In the genomic region with DNA sequence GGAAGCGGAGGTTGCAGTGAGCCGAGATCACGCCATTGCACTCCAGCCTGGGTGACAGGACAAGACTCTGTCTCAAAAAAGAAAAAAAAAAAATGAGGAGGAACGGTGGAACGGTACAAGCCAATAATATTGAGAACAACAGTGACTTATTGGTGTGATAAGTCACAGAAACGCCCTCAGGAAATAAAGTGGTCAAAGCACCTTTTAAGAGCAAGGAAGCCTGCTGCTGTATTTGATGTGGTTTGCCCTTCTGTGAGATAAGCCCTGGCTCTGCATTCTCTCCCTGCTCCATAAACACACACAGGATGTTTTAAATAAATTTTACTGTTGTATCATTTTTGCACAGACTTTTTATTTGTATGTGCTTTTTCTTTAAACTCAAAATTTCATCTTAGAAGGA, we compare ENCODE assay signal across 20 cellular contexts.
A peak's percentile ranks its signal among the peaks of the same experiment; 100 is the strongest.
DNase-seq lines count a peak whose midpoint lies in the region; ATAC-seq and TF ChIP-seq lines count a peak whose summit lies in the region.
"Had no signal": no experiment of that assay in that cellular context is flagged by ENCODE, and none has a peak within 500 bp of the region (broad histone marks: within the 10 kb centered on the region; RNA-seq: fewer than 3 reads in every experiment).

No MANE protein-coding gene starts in this region.

- POLR2A ChIA-PET in activated CD4-positive, alpha-beta memory T cell treated with anti-CD3 and anti-CD28 coated beads for 36 hours (lab: Charles Lee) = no interaction called here

- intact Hi-C loops in activated CD4-positive, alpha-beta memory T cell treated with anti-CD3 and anti-CD28 coated beads for 36 hours (cut with micrococcal nuclease) = no loop called here
- intact Hi-C loops in natural killer cell (cut with micrococcal nuclease) = no loop called here

- H3K4me1 Mint-ChIP-seq in activated CD4-positive, alpha-beta memory T cell treated with anti-CD3 and anti-CD28 coated beads for 36 hours (ENCODE audit: low read depth) = peaks cover 33% of the 10 kb centered on the region
- H3K4me1 Mint-ChIP-seq in natural killer cell = peaks cover 5 to 9% of the 10 kb centered on the region in 2 donors
- H3K4me1 Mint-ChIP-seq: brain had no signal

- H3K27me3 Mint-ChIP-seq in activated CD4-positive, alpha-beta memory T cell treated with anti-CD3 and anti-CD28 coated beads for 36 hours = no peaks in the 10 kb centered on the region
- H3K27me3 Mint-ChIP-seq in natural killer cell (ENCODE audit: low read depth in 2 of 2) = no peaks in the 10 kb centered on the region

- H3K27ac Mint-ChIP-seq in activated CD4-positive, alpha-beta memory T cell treated with anti-CD3 and anti-CD28 coated beads for 36 hours = peak overlapping the region; percentile 13
- peak overlapping the region; percentile 19 to 59 for H3K27ac Mint-ChIP-seq in natural killer cell
- H3K27ac Mint-ChIP-seq: brain had no signal

- peak overlapping the region; percentile 51 for H3K4me3 Mint-ChIP-seq in activated CD4-positive, alpha-beta memory T cell treated with anti-CD3 and anti-CD28 coated beads for 36 hours
- peak overlapping the region; percentile 40 for H3K4me3 Mint-ChIP-seq in natural killer cell
- H3K4me3 Mint-ChIP-seq: brain had no signal

- ATAC-seq in natural killer cell = peak; percentile 84 to 93 (median 87)
- no peak for ATAC-seq in GM21576 (IDR thresholded peaks at IDR 0.05; ENCODE audit: unreplicated experiment)
- ATAC-seq: lower lobe of right lung, psoas muscle had no signal

- CTCF ChIA-PET in activated CD4-positive, alpha-beta memory T cell treated with anti-CD3 and anti-CD28 coated beads for 36 hours (lab: Charles Lee) = interaction anchor here (2.0 kb wide), 1 partner anchor 35 kb away, joined by 6 read pairs; no protein-coding TSS in a partner anchor

- H3K9me3 Mint-ChIP-seq in activated CD4-positive, alpha-beta memory T cell treated with anti-CD3 and anti-CD28 coated beads for 36 hours = no peaks in the 10 kb centered on the region
- H3K9me3 Mint-ChIP-seq in natural killer cell = peaks cover 0 to 4% of the 10 kb centered on the region in 2 donors

- DNase-seq in activated gamma-delta T cell treated with Interleukin-2 at 50 U/mL for 16 hours (peak; percentile 33), activated gamma-delta T cell (lab: John Stamatoyannopoulos, UW) (no peak), LoVo (ENCODE audit: low spot score) (peak; percentile 78), natural killer cell (no peak), NCI-H1436 treated with DMSO at 0.1 percent for 48 hours (lab: John Stamatoyannopoulos, UW) (no peak), NCI-H1105 treated with DMSO at 0.1 percent for 48 hours (lab: John Stamatoyannopoulos, UW) (no peak)
- DNase-seq in activated CD4-positive, alpha-beta memory T cell treated with anti-CD3 and anti-CD28 coated beads for 36 hours = peak; percentile 12
- DNase-seq: ACHN; activated CD4-positive, alpha-beta T cell treated with anti-CD3 and anti-CD28 coated beads, Interleukin-2, amount 50 U/mL, for 1 hour; C1 segment of cervical spinal cord; colonic mucosa; DMS153; GDM1; H7; lower lobe of right lung; NCI-H187 treated with DMSO at 0.1 percent for 48 hours; psoas muscle; stimulated activated CD4-positive, alpha-beta T cell treated with anti-CD3 and anti-CD28 coated beads, Interleukin-1b, Interleukin-23, amount 100 ng/mL, for 48 hours had no signal

- TF ChIP-seq CTCF in natural killer cell (IDR thresholded peaks at IDR 0.05) = no peak

- H3K36me3 Mint-ChIP-seq in activated CD4-positive, alpha-beta memory T cell treated with anti-CD3 and anti-CD28 coated beads for 36 hours = peaks cover 1% of the 10 kb centered on the region
- H3K36me3 Mint-ChIP-seq in natural killer cell = peaks cover 6% of the 10 kb centered on the region
- H3K36me3 Mint-ChIP-seq: brain had no signal

Comparison
In these comparisons a context has a peak if more than half of its experiments do, and no peak if none do; other contexts are left out.
1. DNase-seq: peak in activated gamma-delta T cell treated with Interleukin-2 at 50 U/mL for 16 hours (single experiment), LoVo (single experiment) and activated CD4-positive, alpha-beta memory T cell treated with anti-CD3 and anti-CD28 coated beads for 36 hours (single experiment); none in activated gamma-delta T cell (single experiment), natural killer cell (single experiment), NCI-H1436 treated with DMSO at 0.1 percent for 48 hours (single experiment) and NCI-H1105 treated with DMSO at 0.1 percent for 48 hours (single experiment).